1 cellular context compared by ENCODE assay signal in genomic region chr12:80778005-80778541, GRCh38.
TF ChIP-seq lines count a peak whose summit lies in the region.

No MANE protein-coding gene starts in this region.

TF ChIP-seq in HepG2, 621 proteins besides CTCF, POLR2A, EP300 and RAD21 (continued from another document):
- peak; percentile 85 for TF ChIP-seq ARID5B (CRISPR knock-in tag; IDR thresholded peaks at IDR 0.05)
- peak; percentile 31; the same call in 1 of the 2 replicates for TF ChIP-seq FOXP4 (CRISPR knock-in tag; IDR thresholded peaks at IDR 0.05)
- TF ChIP-seq ZNF318 (CRISPR knock-in tag; IDR thresholded peaks at IDR 0.05): no peak
- peak; percentile 68 for TF ChIP-seq ZFY (CRISPR knock-in tag; IDR thresholded peaks at IDR 0.05)
- TF ChIP-seq HMG20A (CRISPR knock-in tag; IDR thresholded peaks at IDR 0.05; ENCODE audit: borderline replicate concordance): peak; percentile 50; the same call in 1 of the 2 replicates
- TF ChIP-seq STAG1 (CRISPR knock-in tag; IDR thresholded peaks at IDR 0.05): no peak
- no peak for TF ChIP-seq ZBTB39 (CRISPR knock-in tag; IDR thresholded peaks at IDR 0.05)
- no peak for TF ChIP-seq ZEB1 (IDR thresholded peaks at IDR 0.05; ENCODE audit: insufficient replicate concordance, low read depth)
- TF ChIP-seq LBX2 (CRISPR knock-in tag; IDR thresholded peaks at IDR 0.05; ENCODE audit: borderline replicate concordance): no peak
